In the genomic region with DNA sequence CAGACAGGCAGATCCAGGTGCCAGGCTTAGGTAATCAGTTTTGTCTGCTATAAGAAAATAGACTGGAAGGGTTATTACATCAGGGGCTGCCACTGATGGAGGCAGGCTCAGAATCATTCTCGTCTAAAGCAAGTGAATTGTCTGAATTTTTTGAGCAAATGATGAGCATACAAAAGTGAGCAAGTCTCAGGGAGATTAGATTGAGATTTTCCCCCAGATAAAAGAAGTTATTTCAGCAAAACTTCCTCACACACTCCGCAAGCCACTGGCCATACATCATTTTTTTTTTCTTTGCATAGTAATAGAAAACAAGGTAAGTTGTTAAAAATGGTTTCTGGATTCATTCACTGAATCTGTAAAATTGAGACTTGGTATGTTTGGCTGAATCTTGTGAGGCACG, we compare ENCODE assay signal across 19 cellular contexts. TPM values are rescaled to one million over a fixed set of nuclear protein-coding genes. Genes with fewer than 3 reads are reported as not detected.
DNase-seq lines count a peak whose midpoint lies in the region; ATAC-seq, FAIRE-seq and TF ChIP-seq lines count a peak whose summit lies in the region.
"Had no signal": no experiment of that assay in that cellular context is flagged by ENCODE, and none has a peak within 500 bp of the region (broad histone marks: within the 10 kb centered on the region; RNA-seq: fewer than 3 reads in every experiment).

No MANE protein-coding gene starts in this region.

- TF ChIP-seq POLR2A in sigmoid colon (IDR thresholded peaks at IDR 0.05), result no peak

- H3K27ac ChIP-seq in H9 (ENCODE audit: insufficient read length, low read depth, low read length), result no peak overlapping the region
- H3K27ac ChIP-seq in RWPE2 (ENCODE audit: poor library complexity, severe bottlenecking), result peak overlapping the region; percentile 91
- peak overlapping the region; percentile 20 to 71 for H3K27ac ChIP-seq in kidney (ENCODE audit: low read depth in 2 of 2, low read length in 2 of 2)
- H3K27ac ChIP-seq in sigmoid colon, result peak overlapping the region in 3 of 4 donors; percentile 48 to 68 (median 52)
- H3K27ac ChIP-seq: suprapubic skin had no signal

- H3K4ac ChIP-seq in H9 (ENCODE audit: low read depth, low read length), result no peak overlapping the region

- no peak overlapping the region for H3T11ph ChIP-seq in H9 (ENCODE audit: low read length)

- no peak for FAIRE-seq in kidney (lab: Jason Lieb, UNC)
- FAIRE-seq: endometrium, GM18507 had no signal

- no peaks in the 10 kb centered on the region for H3K23me2 ChIP-seq in H9 (ENCODE audit: insufficient read length, low read depth, low read length, poor library complexity, severe bottlenecking)

- H3K23ac ChIP-seq in H9 (ENCODE audit: insufficient read length, low read depth, low read length), result no peak overlapping the region

- ATAC-seq in RWPE2 (ENCODE audit: low read depth), result no peak
- ATAC-seq: left cardiac atrium had no signal

- no peak overlapping the region for H2BK15ac ChIP-seq in H9 (ENCODE audit: low read depth, low read length)

- H3K9me3 ChIP-seq in H9 (ENCODE audit: control insufficient read depth, low read depth, low read length) (no peaks in the 10 kb centered on the region), RWPE2 (ENCODE audit: severe bottlenecking) (no peaks in the 10 kb centered on the region), kidney (ENCODE audit: control insufficient read depth in 1 of 2, low read length in 2 of 2) (no peaks in the 10 kb centered on the region), sigmoid colon (no peaks in the 10 kb centered on the region)
- H3K9me3 ChIP-seq: suprapubic skin had no signal

- no peak overlapping the region for H2AK5ac ChIP-seq in H9 (ENCODE audit: insufficient read length, low read length)

- no peak overlapping the region for H3K9ac ChIP-seq in H9 (ENCODE audit: extremely low read depth, insufficient read length, low read length)
- H3K9ac ChIP-seq in kidney (ENCODE audit: low read length in 2 of 2), result no peak overlapping the region

- intact Hi-C loops in kidney (cut with DNase I) (no loop called here), sigmoid colon (cut with DNase I) (no loop called here), cardiac septum (cut with DNase I) (no loop called here)

- WGBS in H9 (ENCODE audit: extremely low coverage, insufficient read length, low lambda C conversion rate), result no CpG with 5 or more reads among the region's 3 CpGs
- WGBS in sigmoid colon, 2 donors, result 89 to 90% methylated on average over 3 of the region's 3 CpGs

- H2AFZ ChIP-seq in H9 (ENCODE audit: low read length), result no peak overlapping the region

- H3K27me3 Mint-ChIP-seq in H9 (ENCODE audit: low read depth), result no peaks in the 10 kb centered on the region

- no peak overlapping the region for H2BK20ac ChIP-seq in H9 (ENCODE audit: low read depth, low read length, poor library complexity, severe bottlenecking)

- no peak overlapping the region for H3K56ac ChIP-seq in H9 (ENCODE audit: insufficient read length, low read depth, low read length)

- H3K36me3 Mint-ChIP-seq in H9 (ENCODE audit: insufficient read depth in 1 of 3, low read depth in 3 of 3), result peaks cover 23 to 49% (median 28%) of the 10 kb centered on the region in 3 experiments; a peak in 6 of 7 replicates

- peaks cover 38% of the 10 kb centered on the region for H3K79me2 ChIP-seq in H9 (ENCODE audit: insufficient read depth, low read length)

- no peaks in the 10 kb centered on the region for H3K9me3 Mint-ChIP-seq in H9

- peaks cover 9% of the 10 kb centered on the region for H3K36me3 ChIP-seq in RWPE2 (ENCODE audit: low read depth)
- H3K36me3 ChIP-seq in kidney (ENCODE audit: control insufficient read depth in 1 of 2, insufficient read depth in 2 of 2, low read length in 2 of 2), result no peaks in the 10 kb centered on the region
- H3K36me3 ChIP-seq in sigmoid colon, result no peaks in the 10 kb centered on the region
- H3K36me3 ChIP-seq: suprapubic skin had no signal

- H3K4me1 ChIP-seq in H9 (ENCODE audit: insufficient read depth, low read length) (peaks cover 19% of the 10 kb centered on the region), RWPE2 (ENCODE audit: insufficient read depth, poor library complexity, severe bottlenecking) (peaks cover 45% of the 10 kb centered on the region), kidney (ENCODE audit: control insufficient read depth in 1 of 2, insufficient read depth in 1 of 2, low read depth in 1 of 2, low read length in 2 of 2) (peaks cover 3 to 26% of the 10 kb centered on the region in 2 donors), sigmoid colon (peaks cover 0 to 58% (median 35%) of the 10 kb centered on the region in 4 donors)

- H2BK12ac ChIP-seq in H9 (ENCODE audit: insufficient read length, low read depth, low read length), result no peak overlapping the region

- H4K91ac ChIP-seq in H9 (ENCODE audit: insufficient read length, low read depth, low read length), result no peak overlapping the region

- H2BK5ac ChIP-seq in H9 (ENCODE audit: insufficient read length, low read length), result no peak overlapping the region

- TF ChIP-seq CTCF in H9 (conservative IDR thresholded peaks at IDR 0.05), result no peak
- TF ChIP-seq CTCF in RWPE2 (IDR thresholded peaks at IDR 0.05; ENCODE audit: poor library complexity, severe bottlenecking), result no peak
- no peak for TF ChIP-seq CTCF in kidney (IDR thresholded peaks at IDR 0.05; ENCODE audit: borderline replicate concordance, extremely low read depth, insufficient read depth)
- TF ChIP-seq CTCF in sigmoid colon (IDR thresholded peaks at IDR 0.05), result no peak

- H4K20me1 ChIP-seq in H9 (ENCODE audit: control insufficient read depth, insufficient read depth, insufficient read length), result no peaks in the 10 kb centered on the region

- no peak overlapping the region for H3K4me3 Mint-ChIP-seq in H9

- H3K4me2 ChIP-seq in H9 (ENCODE audit: insufficient read depth, insufficient read length, low read length), result no peak overlapping the region

- H3K4me3 ChIP-seq in RWPE2 (ENCODE audit: severe bottlenecking) (no peak overlapping the region), kidney (ENCODE audit: low read length in 2 of 2) (no peak overlapping the region), sigmoid colon (no peak overlapping the region)
- H3K4me3 ChIP-seq: suprapubic skin had no signal

- H3K4me1 Mint-ChIP-seq in H9, result peaks cover 64 to 67% of the 10 kb centered on the region in 2 experiments

- H3K27me3 ChIP-seq in H9 (ENCODE audit: insufficient read depth, low read length) (no peaks in the 10 kb centered on the region), RWPE2 (ENCODE audit: insufficient read depth, poor library complexity, severe bottlenecking) (no peaks in the 10 kb centered on the region), sigmoid colon (no peaks in the 10 kb centered on the region)
- H3K27me3 ChIP-seq: suprapubic skin had no signal

- H3K18ac ChIP-seq in H9 (ENCODE audit: insufficient read length, low read depth, low read length), result no peak overlapping the region

- H4K5ac ChIP-seq in H9 (ENCODE audit: insufficient read length, low read depth, low read length), result no peak overlapping the region

- no peak overlapping the region for H4K8ac ChIP-seq in H9 (replicated peaks; ENCODE audit: insufficient read length, low read depth, low read length)

- H3K79me1 ChIP-seq in H9 (ENCODE audit: insufficient read depth, low read depth, low read length, poor library complexity, severe bottlenecking), result peaks cover 16% of the 10 kb centered on the region

- H3K14ac ChIP-seq in H9 (ENCODE audit: insufficient read depth, low read length), result no peak overlapping the region

- H2BK120ac ChIP-seq in H9 (ENCODE audit: low read depth, low read length, poor library complexity, severe bottlenecking), result no peak overlapping the region

- no peak for DNase-seq in H9
- no peak for DNase-seq in RWPE2 (ENCODE audit: low spot score)
- DNase-seq in kidney, result no peak
- DNase-seq in sigmoid colon, result no peak
- DNase-seq in activated T-cell treated with anti-CD3 and anti-CD28 coated beads for 4 hours, result no peak
- no peak for DNase-seq in GM03348 (ENCODE audit: low spot score)
- no peak for DNase-seq in GF-D8 (lab: John Stamatoyannopoulos, UW)
- no peak for DNase-seq in cardiac septum (ENCODE audit: low spot score)
- DNase-seq: activated CD4-positive, alpha-beta T cell treated with anti-CD3 and anti-CD28 coated beads, Interleukin-2, amount 50 U/mL, for 48 hours; aorta; hypothalamus; left cardiac atrium; NCI-H1105 treated with DMSO at 0.1 percent for 48 hours; NCI-H2107; NCI-H526; SHP77 treated with DMSO at 0.1 percent for 48 hours had no signal

- H3K27ac Mint-ChIP-seq in H9, result peak overlapping the region; percentile 30 to 81 (median 56); a peak in 4 of 7 replicates

- TF ChIP-seq EP300 in sigmoid colon (IDR thresholded peaks at IDR 0.05), result no peak

RNA-seq across cellular contexts. Expression of a gene that starts 52.9 kb away (rescaled TPM):
- total RNA-seq in H9 (2021) (159 and 164 TPM in 2 replicates), kidney (47.0 TPM), sigmoid colon (10 to 100 TPM; 21.7 to 33.8 (median 25.6) TPM), cardiac septum (38.8 TPM)
- polyA plus RNA-seq in kidney (ENCODE audit: insufficient read depth, low read depth, low replicate concordance) (1.8 TPM), sigmoid colon (1 to 10 TPM in 2 of 3 donors, under 1 TPM in 1; 0.60 to 6.2 (median 2.5) TPM)
